ENCODE assay signal across 10 cellular contexts in the genomic region with DNA sequence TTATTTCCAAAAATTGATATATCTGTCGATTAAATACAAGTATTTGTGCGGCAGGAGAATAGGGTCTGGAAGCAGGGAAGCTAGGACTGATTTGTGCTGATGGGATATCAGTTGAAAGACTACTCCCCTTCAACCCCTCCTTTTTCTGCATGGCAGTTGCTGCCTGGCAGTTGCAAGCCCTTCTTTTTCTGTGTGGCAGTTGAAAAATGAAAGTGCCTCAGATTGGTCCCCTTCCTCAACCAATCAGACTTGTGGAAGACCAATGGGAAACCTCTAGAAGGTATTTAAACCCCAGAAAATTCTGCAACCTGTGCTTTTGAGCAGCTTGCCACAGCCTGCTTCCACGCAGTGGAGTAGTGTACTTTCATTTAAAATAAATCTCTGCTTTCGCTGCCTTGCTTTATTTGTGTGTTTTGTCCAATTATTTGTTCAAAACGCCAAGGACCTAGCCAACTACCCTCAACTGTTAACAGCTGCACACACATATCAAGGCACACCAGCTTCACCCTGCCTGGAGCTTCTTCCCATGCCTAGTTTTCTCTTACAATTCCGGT. TPM values are rescaled to one million over a fixed set of nuclear protein-coding genes. Genes with fewer than 3 reads are reported as not detected.
A peak's percentile ranks its signal among the peaks of the same experiment; 100 is the strongest.
DNase-seq lines count a peak whose midpoint lies in the region; ATAC-seq, FAIRE-seq and TF ChIP-seq lines count a peak whose summit lies in the region.
"Had no signal": no experiment of that assay in that cellular context is flagged by ENCODE, and none has a peak within 500 bp of the region (broad histone marks: within the 10 kb centered on the region; RNA-seq: fewer than 3 reads in every experiment).

No MANE protein-coding gene starts in this region.

- no TSS peak for BruUV-seq in HepG2 (replicated peaks; lab: Mats Ljungman, UMichigan)

- H3K27me3 ChIP-seq in HepG2 (ENCODE audit: control insufficient read depth in 1 of 2, insufficient read depth in 2 of 2, low read length in 2 of 2): peaks cover 0 to 4% of the 10 kb centered on the region in 2 experiments; a peak in 1 of 5 replicates
- no peaks in the 10 kb centered on the region for H3K27me3 ChIP-seq in right lobe of liver
- no peaks in the 10 kb centered on the region for H3K27me3 ChIP-seq in OCI-LY3 (ENCODE audit: low read depth, low read length)
- H3K27me3 ChIP-seq in dorsolateral prefrontal cortex: no peaks in the 10 kb centered on the region

- CTCF ChIA-PET in HepG2 (lab: Yijun Ruan, JAX; ENCODE audit: low intra/inter-chr PET ratio, low total read pairs): no interaction called here

- DNase-seq in HepG2 (ENCODE audit: low spot score): no peak
- no peak for DNase-seq in right lobe of liver
- DNase-seq in dorsolateral prefrontal cortex: no peak
- no peak for DNase-seq in AML-193 (lab: John Stamatoyannopoulos, UW)
- DNase-seq: activated CD4-positive, alpha-beta T cell treated with anti-CD3 and anti-CD28 coated beads, Interleukin-2, amount 50 U/mL, for 1 hour; NCI-H526 had no signal

- POLR2A ChIA-PET in HepG2 (lab: Yijun Ruan, JAX): no interaction called here

- no peak overlapping the region for H3K4me3 ChIP-seq in HepG2 (replicated peaks in 1 of 3; ENCODE audit: insufficient read depth in 1 of 3, low read depth in 2 of 3, low read length in 3 of 3)
- no peak overlapping the region for H3K4me3 ChIP-seq in right lobe of liver
- peak overlapping the region; percentile 80 for H3K4me3 ChIP-seq in OCI-LY3 (ENCODE audit: low read length)
- H3K4me3 ChIP-seq in dorsolateral prefrontal cortex: peak overlapping the region in 5 of 59 donors; percentile 74 to 95 (median 93)

- H3K4me2 ChIP-seq in HepG2 (ENCODE audit: low read depth, low read length) (peak overlapping the region; percentile 67; the same call in 1 of the 2 replicates), OCI-LY3 (ENCODE audit: low read length) (peak overlapping the region; percentile 90)

- H4K20me1 ChIP-seq in HepG2 (ENCODE audit: insufficient read depth, low read length) (0 out of 2 replicates have a peak, but pooled peaks cover 8% of the 10 kb centered on the region), OCI-LY3 (ENCODE audit: insufficient read depth, low read length) (peaks cover 19% of the 10 kb centered on the region)

- H3K79me2 ChIP-seq in HepG2 (ENCODE audit: insufficient read depth, low read length) (peaks cover 32% of the 10 kb centered on the region), OCI-LY3 (ENCODE audit: low read length) (peaks cover 40% of the 10 kb centered on the region)

- H2AFZ ChIP-seq in HepG2 (ENCODE audit: low read length) (no peak overlapping the region), OCI-LY3 (ENCODE audit: low read depth, low read length) (no peak overlapping the region)

- in situ Hi-C loops in HepG2 (cut with HindIII; ENCODE audit: extremely low pct_ligation_motif_present, low pct_unique_long_range_greater_than_20kb): no loop called here

- H3K4me1 ChIP-seq in HepG2 (ENCODE audit: insufficient read depth, low read length) (peaks cover 22% of the 10 kb centered on the region), right lobe of liver (peaks cover 0 to 14% (median 0%) of the 10 kb centered on the region in 4 donors), OCI-LY3 (ENCODE audit: low read length) (peaks cover 33% of the 10 kb centered on the region)

- H3K9ac ChIP-seq in HepG2 (ENCODE audit: insufficient read depth, low read depth, low read length) (no peak overlapping the region), OCI-LY3 (ENCODE audit: low read length) (peak overlapping the region; percentile 91)

- H3K27ac ChIP-seq in HepG2 (ENCODE audit: extremely low read length, insufficient read depth, low read length) (no peak overlapping the region), right lobe of liver (no peak overlapping the region), OCI-LY3 (ENCODE audit: low read length) (peak overlapping the region; percentile 87), dorsolateral prefrontal cortex (peak overlapping the region in 41 of 59 donors; percentile 4 to 83 (median 44))

- intact Hi-C loops in HepG2 (cut with micrococcal nuclease; ENCODE audit: unreplicated experiment): no loop called here
- intact Hi-C loops in right lobe of liver (cut with DNase I): no loop called here
- intact Hi-C loops in dorsolateral prefrontal cortex (cut with DNase I): no loop called here

- no peak for ATAC-seq in HepG2
- no peak for ATAC-seq in right lobe of liver
- ATAC-seq in HG03039 (IDR thresholded peaks at IDR 0.05; ENCODE audit: unreplicated experiment): no peak
- ATAC-seq in GM19395 (IDR thresholded peaks at IDR 0.05; ENCODE audit: unreplicated experiment): no peak
- no peak for ATAC-seq in HG02798 (IDR thresholded peaks at IDR 0.05; ENCODE audit: poor library complexity, unreplicated experiment)

- 85% methylated on average over 6 of the region's 6 CpGs for WGBS in HepG2 (ENCODE audit: low lambda C conversion rate)
- WGBS in right lobe of liver (ENCODE audit: insufficient coverage, low coverage, low lambda C conversion rate, missing lambda C conversion rate): 95% methylated on average over 6 of the region's 6 CpGs

- H3K9me3 ChIP-seq in HepG2 (ENCODE audit: low read length) (no peaks in the 10 kb centered on the region), right lobe of liver (no peaks in the 10 kb centered on the region), OCI-LY3 (ENCODE audit: insufficient read depth, low read length) (0 out of 2 replicates have a peak, but pooled peaks cover 5% of the 10 kb centered on the region)

- TF ChIP-seq CTCF in HepG2 (CRISPR knock-in tag; IDR thresholded peaks at IDR 0.05) (no peak), right lobe of liver (IDR thresholded peaks at IDR 0.05) (no peak), OCI-LY3 (IDR thresholded peaks at IDR 0.05; ENCODE audit: low read depth, low read length) (no peak), dorsolateral prefrontal cortex (IDR thresholded peaks at IDR 0.05 in 54 of 56, conservative IDR thresholded peaks at IDR 0.05 in 2 of 56; ENCODE audit: low read depth in 1 of 56, partially characterized antibody in 56 of 56) (no peak)

- peak in 1 of 2 experiments; percentile 23; a peak in 1 of 4 replicates for TF ChIP-seq POLR2A in HepG2 (IDR thresholded peaks at IDR 0.05; ENCODE audit: insufficient read depth in 1 of 2, low read depth in 2 of 2, low read length in 2 of 2)
- no peak for TF ChIP-seq POLR2A in right lobe of liver (IDR thresholded peaks at IDR 0.05)

- no peak for FAIRE-seq in HepG2 (lab: Jason Lieb, UNC)

- no peak for TF ChIP-seq EP300 in HepG2 (IDR thresholded peaks at IDR 0.05; ENCODE audit: low read depth in 2 of 2, low read length in 2 of 2)
- no peak for TF ChIP-seq EP300 in HepG2 (CRISPR knock-in tag; IDR thresholded peaks at IDR 0.05; ENCODE audit: borderline replicate concordance)

- TF ChIP-seq RAD21 in HepG2 (CRISPR knock-in tag; IDR thresholded peaks at IDR 0.05): no peak

- H3K36me3 ChIP-seq in HepG2 (replicated peaks in 1 of 2; ENCODE audit: control insufficient read depth in 1 of 2, insufficient read depth in 2 of 2, low read length in 2 of 2) (0 out of 5 replicates have a peak, but pooled peaks cover 0 to 6% of the 10 kb centered on the region in 2 experiments), right lobe of liver (no peaks in the 10 kb centered on the region), OCI-LY3 (replicated peaks; ENCODE audit: low read depth, low read length) (peaks cover 14% of the 10 kb centered on the region)

RNA-seq across cellular contexts. Expression of a gene that starts 1.5 kb away (rescaled TPM):
- total RNA-seq in HepG2 (2016; rRNA removed; fragmentation: Illumina TruSeq; extraction: Trizol): 52.5 and 69.0 TPM in 2 replicates
- 11.9 and 13.1 TPM in 2 replicates for total RNA-seq in HepG2 (2016; cell fraction: cytosol; rRNA removed; fragmentation: Illumina TruSeq; extraction: Trizol; ENCODE audit: low read depth)
- total RNA-seq in HepG2 (2016; cell fraction: insoluble cytoplasmic fraction; rRNA removed; fragmentation: Illumina TruSeq; extraction: Trizol): 50.9 and 66.9 TPM in 2 replicates
- 16.5 and 17.2 TPM in 2 replicates for total RNA-seq in HepG2 (2016; cell fraction: membrane; rRNA removed; fragmentation: Illumina TruSeq; extraction: Trizol)
- 44.0 and 49.8 TPM in 2 replicates for total RNA-seq in HepG2 (2016; cell fraction: nucleus; rRNA removed; fragmentation: Illumina TruSeq; extraction: Trizol)
- 5.5 and 8.1 TPM in 2 replicates for polyA plus RNA-seq in HepG2 (2011; rRNA removed)
- polyA plus RNA-seq in HepG2 (2011; cell fraction: cytosol; rRNA removed): 4.3 and 6.7 TPM in 2 replicates
- 5.6 and 6.9 TPM in 2 replicates for polyA plus RNA-seq in HepG2 (2011; cell fraction: nucleus; rRNA removed)
- 27.0 and 34.3 TPM in 2 replicates for polyA plus RNA-seq in HepG2 (2012)
- polyA plus RNA-seq in HepG2 (2016; cell fraction: cytosol; fragmentation: Illumina TruSeq; extraction: Trizol; ENCODE audit: low read depth): 8.3 and 9.3 TPM in 2 replicates
- 57.7 and 64.9 TPM in 2 replicates for polyA plus RNA-seq in HepG2 (2016; cell fraction: insoluble cytoplasmic fraction; fragmentation: Illumina TruSeq; extraction: Trizol; ENCODE audit: low read depth)
- 9.0 and 9.8 TPM in 2 replicates for polyA plus RNA-seq in HepG2 (2016; cell fraction: membrane; fragmentation: Illumina TruSeq; extraction: Trizol; ENCODE audit: low read depth)
- 23.1 and 23.7 TPM in 2 replicates for polyA plus RNA-seq in HepG2 (2016; cell fraction: nucleus; fragmentation: Illumina TruSeq; extraction: Trizol; ENCODE audit: insufficient read depth, low read depth)
- 7.5 and 13.3 TPM in 2 replicates for polyA minus RNA-seq in HepG2 (2011; rRNA and poly(A)+ RNA removed; ENCODE audit: low replicate concordance)
- polyA minus RNA-seq in HepG2 (2011; cell fraction: cytosol; rRNA and poly(A)+ RNA removed): 8.4 and 11.8 TPM in 2 replicates
- polyA minus RNA-seq in HepG2 (2011; cell fraction: nucleus; rRNA and poly(A)+ RNA removed): 72.2 and 87.8 TPM in 2 replicates
- 10 to 100 TPM in 5 of 6 experiments, 1 to 10 TPM in 1; 6.0 to 27.0 (median 11.9) TPM for total RNA-seq in right lobe of liver
- 10 to 100 TPM in 97 of 120 experiments, 1 to 10 TPM in 23; 5.2 to 19.5 (median 12.7) TPM for total RNA-seq in dorsolateral prefrontal cortex

RNA-seq across cellular contexts. Expression of a gene that starts 19.5 kb away (rescaled TPM):
- total RNA-seq in HepG2 (2016; rRNA removed; fragmentation: Illumina TruSeq; extraction: Trizol) (not detected in 2 replicates), right lobe of liver (not detected), dorsolateral prefrontal cortex (under 1 TPM in 74 of 120 experiments, not detected in 46; 0.13 to 0.86 (median 0.25) TPM)
- total RNA-seq in HepG2 (2016; cell fraction: cytosol; rRNA removed; fragmentation: Illumina TruSeq; extraction: Trizol; ENCODE audit: low read depth): not detected in 2 replicates
- total RNA-seq in HepG2 (2016; cell fraction: insoluble cytoplasmic fraction; rRNA removed; fragmentation: Illumina TruSeq; extraction: Trizol): not detected in 2 replicates
- not detected in 2 replicates for total RNA-seq in HepG2 (2016; cell fraction: membrane; rRNA removed; fragmentation: Illumina TruSeq; extraction: Trizol)
- total RNA-seq in HepG2 (2016; cell fraction: nucleus; rRNA removed; fragmentation: Illumina TruSeq; extraction: Trizol): not detected in 2 replicates
- polyA plus RNA-seq in HepG2 (2011; rRNA removed): not detected in 2 replicates
- polyA plus RNA-seq in HepG2 (2011; cell fraction: cytosol; rRNA removed): not detected in 2 replicates
- polyA plus RNA-seq in HepG2 (2011; cell fraction: nucleus; rRNA removed): not detected in 2 replicates
- not detected in 2 replicates for polyA plus RNA-seq in HepG2 (2012)
- not detected in 2 replicates for polyA plus RNA-seq in HepG2 (2016; cell fraction: cytosol; fragmentation: Illumina TruSeq; extraction: Trizol; ENCODE audit: low read depth)
- not detected in 2 replicates for polyA plus RNA-seq in HepG2 (2016; cell fraction: insoluble cytoplasmic fraction; fragmentation: Illumina TruSeq; extraction: Trizol; ENCODE audit: low read depth)
- not detected in 2 replicates for polyA plus RNA-seq in HepG2 (2016; cell fraction: membrane; fragmentation: Illumina TruSeq; extraction: Trizol; ENCODE audit: low read depth)
- not detected in 2 replicates for polyA plus RNA-seq in HepG2 (2016; cell fraction: nucleus; fragmentation: Illumina TruSeq; extraction: Trizol; ENCODE audit: insufficient read depth, low read depth)
- polyA minus RNA-seq in HepG2 (2011; rRNA and poly(A)+ RNA removed; ENCODE audit: low replicate concordance): not detected in 2 replicates
- polyA minus RNA-seq in HepG2 (2011; cell fraction: cytosol; rRNA and poly(A)+ RNA removed): not detected in 2 replicates
- not detected in 2 replicates for polyA minus RNA-seq in HepG2 (2011; cell fraction: nucleus; rRNA and poly(A)+ RNA removed)

Comparison
In these comparisons a context has a peak if more than half of its experiments do, and no peak if none do; other contexts are left out.
1. H3K27ac ChIP-seq: peak in OCI-LY3 (single experiment) and dorsolateral prefrontal cortex (41 of 59); none in HepG2 (single experiment) and right lobe of liver (0 of 3).